Comparison of ENCODE assay signal across 13 cellular contexts in the genomic region with DNA sequence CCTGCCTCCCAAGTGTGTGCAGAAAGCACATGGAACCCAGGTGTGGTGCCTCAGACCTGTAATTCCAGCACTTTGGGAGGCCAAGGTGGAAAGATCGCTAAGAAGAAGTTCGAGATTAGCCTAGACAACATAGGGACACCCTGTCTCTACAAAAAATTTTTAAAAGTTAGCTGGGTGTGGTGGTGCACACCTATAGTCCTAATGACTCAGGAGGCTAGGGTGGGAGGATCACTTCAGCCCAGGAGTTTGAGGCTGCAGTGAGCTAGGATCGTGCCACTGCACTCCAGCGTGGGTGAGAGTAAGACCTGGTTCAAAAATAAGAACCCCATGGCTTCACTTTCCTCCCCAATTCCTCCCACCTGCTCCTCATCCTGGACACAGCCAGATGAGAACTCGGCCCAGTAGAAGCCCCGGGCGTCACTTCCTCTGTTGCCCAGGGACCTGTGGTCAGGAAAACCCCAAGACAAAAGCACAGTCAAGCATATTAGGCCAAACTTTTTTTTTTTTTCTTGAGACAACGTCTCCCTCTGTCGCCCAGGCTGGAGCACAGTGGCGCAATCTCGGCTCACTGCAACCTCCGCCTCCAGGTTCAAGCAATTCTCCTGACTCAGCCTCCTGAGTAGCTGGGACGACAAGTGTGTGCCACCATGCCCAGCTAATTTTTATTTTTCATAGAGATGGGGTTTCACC. TPM values are rescaled to one million over a fixed set of nuclear protein-coding genes. Genes with fewer than 3 reads are reported as not detected.
DNase-seq lines count a peak whose midpoint lies in the region; ATAC-seq and TF ChIP-seq lines count a peak whose summit lies in the region.
"Not testable (repeated sequence)": the region's sequence is repeated elsewhere in the genome, so short reads cannot be mapped to it uniquely, and the experiment has no call there.
"Had no signal": no experiment of that assay in that cellular context is flagged by ENCODE, and none has a peak within 500 bp of the region (broad histone marks: within the 10 kb centered on the region; RNA-seq: fewer than 3 reads in every experiment).

No MANE protein-coding gene starts in this region.

- not testable (repeated sequence) for TF ChIP-seq POLR2A in spleen (IDR thresholded peaks at IDR 0.05)

- not testable (repeated sequence) for H3K4me3 ChIP-seq in GM12865 (ENCODE audit: low read depth, low read length); spleen

- H3K9me3 ChIP-seq in spleen = not testable (repeated sequence)

- DNase-seq in GM12865 (ENCODE audit: low read depth) (peak; percentile 83), SKM-1 treated with dmso at 0.1 percent for 144 hours (lab: John Stamatoyannopoulos, UW; ENCODE audit: unreplicated experiment) (peak; percentile 22), spleen (peak; percentile 83)
- peak; percentile 37 for DNase-seq in activated naive CD8-positive, alpha-beta T cell treated with anti-CD3 and anti-CD28 coated beads, Interleukin-2, amount 50 U/mL, for 24 hours

- peak; percentile 10 for TF ChIP-seq CTCF in GM12865 (IDR thresholded peaks at IDR 0.05; ENCODE audit: insufficient read depth, low read depth, low read length, missing control alignments)
- peak in 1 of 11 experiments; percentile 7 for TF ChIP-seq CTCF in spleen (IDR thresholded peaks at IDR 0.05 in 8 of 11, conservative IDR thresholded peaks at IDR 0.05 in 3 of 11)

- not testable (repeated sequence) for H3K4me3 Mint-ChIP-seq in activated naive CD8-positive, alpha-beta T cell treated with anti-CD3 and anti-CD28 coated beads, Interleukin-2, amount 50 U/mL, for 24 hours

- ATAC-seq in GM19025 (IDR thresholded peaks at IDR 0.05; ENCODE audit: low read depth, unreplicated experiment) = peak; percentile 79
- peak; percentile 90 for ATAC-seq in GM21529 (IDR thresholded peaks at IDR 0.05; ENCODE audit: unreplicated experiment)
- peak; percentile 80 for ATAC-seq in HG02981 (IDR thresholded peaks at IDR 0.05; ENCODE audit: unreplicated experiment)
- peak; percentile 78 for ATAC-seq in HG03521 (IDR thresholded peaks at IDR 0.05; ENCODE audit: unreplicated experiment)
- ATAC-seq in activated naive CD8-positive, alpha-beta T cell treated with anti-CD3 and anti-CD28 coated beads, Interleukin-2, amount 50 U/mL, for 24 hours = peak; percentile 27

- H3K9me3 Mint-ChIP-seq in activated naive CD8-positive, alpha-beta T cell treated with anti-CD3 and anti-CD28 coated beads, Interleukin-2, amount 50 U/mL, for 24 hours = not testable (repeated sequence)

- peaks cover 11% of the 10 kb centered on the region for H3K4me1 Mint-ChIP-seq in activated naive CD8-positive, alpha-beta T cell treated with anti-CD3 and anti-CD28 coated beads, Interleukin-2, amount 50 U/mL, for 24 hours

- WGBS in spleen, 5 donors = 49 to 63% (median 54%) methylated on average over 13 of the region's 13 CpGs

- not testable (repeated sequence) for H3K27me3 Mint-ChIP-seq in activated naive CD8-positive, alpha-beta T cell treated with anti-CD3 and anti-CD28 coated beads, Interleukin-2, amount 50 U/mL, for 24 hours

- H3K27ac ChIP-seq in spleen = peak overlapping the region in 5 of 8 donors; percentile 22 to 75 (median 57)

- intact Hi-C loops in spleen (cut with DNase I; ENCODE audit: low total_unique reads) = not testable (repeated sequence)

- peaks cover 0 to 96% (median 33%) of the 10 kb centered on the region in 6 donors for H3K36me3 ChIP-seq in spleen

- H3K4me1 ChIP-seq in spleen = peaks cover 0 to 31% (median 10%) of the 10 kb centered on the region in 6 donors

- not testable (repeated sequence) for H3K27me3 ChIP-seq in spleen (replicated peaks in 1 of 7)

- peak overlapping the region; percentile 54 for H3K27ac Mint-ChIP-seq in activated naive CD8-positive, alpha-beta T cell treated with anti-CD3 and anti-CD28 coated beads, Interleukin-2, amount 50 U/mL, for 24 hours

- H3K36me3 Mint-ChIP-seq in activated naive CD8-positive, alpha-beta T cell treated with anti-CD3 and anti-CD28 coated beads, Interleukin-2, amount 50 U/mL, for 24 hours (ENCODE audit: low read depth) = peaks cover 10% of the 10 kb centered on the region

RNA-seq across cellular contexts. Expression of gene CCDC74B, which starts 13.1 kb away (rescaled TPM):
- 1 to 10 TPM in 2 of 7 donors, under 1 TPM in 3, not detected in 2; 0.27 to 2.5 (median 0.66) TPM for total RNA-seq in spleen
- polyA plus RNA-seq in spleen = under 1 TPM; 0.38 to 0.61 (median 0.57) TPM

RNA-seq across cellular contexts. Expression of gene SMPD4, which starts 23.4 kb away (rescaled TPM):
- 10 to 100 TPM; 32.7 to 44.9 (median 40.7) TPM for total RNA-seq in spleen
- polyA plus RNA-seq in spleen = 10 to 100 TPM; 24.0 to 34.7 (median 33.0) TPM

RNA-seq across cellular contexts. Expression of gene MZT2B, which starts 24.1 kb away (rescaled TPM):
- 100 to 1,000 TPM in 3 of 7 donors, 10 to 100 TPM in 4; 37.9 to 159 (median 95.0) TPM for total RNA-seq in spleen
- 100 to 1,000 TPM; 204 to 308 (median 217) TPM for polyA plus RNA-seq in spleen

RNA-seq across cellular contexts. Expression of gene POTEF, which starts 28.9 kb away (rescaled TPM):
- not detected for total RNA-seq in spleen
- not detected for polyA plus RNA-seq in spleen
- total RNA-seq: activated naive CD4-positive, alpha-beta T cell treated with anti-CD3 and anti-CD28 coated beads for 36 hours; GM23248; heart right ventricle; left lung had no signal
- polyA plus RNA-seq: GM23248, heart right ventricle had no signal

RNA-seq across cellular contexts. Expression of gene TUBA3E, which starts 40.3 kb away (rescaled TPM):
- total RNA-seq in spleen = not detected
- polyA plus RNA-seq in spleen = under 1 TPM in 1 of 3 donors, not detected in 2; 0.11 TPM
- total RNA-seq: activated naive CD4-positive, alpha-beta T cell treated with anti-CD3 and anti-CD28 coated beads for 36 hours; GM23248; HepG2; left lung had no signal
- polyA plus RNA-seq: GM23248, HepG2 had no signal

Comparison
In these comparisons a context has a peak if more than half of its experiments do, and no peak if none do; other contexts are left out.
1. DNase-seq: peak in every context shown above with its lines; median percentile 83 in GM12865; 83 in spleen; 37 in activated naive CD8-positive, alpha-beta T cell treated with anti-CD3 and anti-CD28 coated beads, Interleukin-2, amount 50 U/mL, for 24 hours; 22 in SKM-1 treated with dmso at 0.1 percent for 144 hours.
2. ATAC-seq: peak in every context shown above with its lines; median percentile 90 in GM21529; 80 in HG02981; 79 in GM19025; 78 in HG03521; 27 in activated naive CD8-positive, alpha-beta T cell treated with anti-CD3 and anti-CD28 coated beads, Interleukin-2, amount 50 U/mL, for 24 hours.